16 cellular contexts compared by ENCODE assay signal in genomic region chr19:5926641-5927438, GRCh38. TPM values are rescaled to one million over a fixed set of nuclear protein-coding genes. Genes with fewer than 3 reads are reported as not detected.
DNase-seq lines count a peak whose midpoint lies in the region; ATAC-seq, FAIRE-seq and TF ChIP-seq lines count a peak whose summit lies in the region.
"Had no signal": no experiment of that assay in that cellular context is flagged by ENCODE, and none has a peak within 500 bp of the region (broad histone marks: within the 10 kb centered on the region; RNA-seq: fewer than 3 reads in every experiment).

No MANE protein-coding gene starts in this region.

- no peak for FAIRE-seq in HTR-8/SVneo (lab: Jason Lieb, UNC)
- FAIRE-seq: G401.6 had no signal

- H3K36me3 ChIP-seq in upper lobe of left lung = peaks cover 48 to 100% (median 96%) of the 10 kb centered on the region in 4 donors

- peaks cover 0 to 4% (median 2%) of the 10 kb centered on the region in 4 donors for H3K4me1 ChIP-seq in upper lobe of left lung

- TF ChIP-seq POLR2A in upper lobe of left lung (IDR thresholded peaks at IDR 0.05) = no peak

- H3K27me3 ChIP-seq in upper lobe of left lung = no peaks in the 10 kb centered on the region

- POLR2A ChIA-PET in RWPE1 (lab: Yijun Ruan, JAX; ENCODE audit: low non-redundant PET) = no interaction called here

- H3K9me3 ChIP-seq in upper lobe of left lung = no peaks in the 10 kb centered on the region

- CTCF ChIA-PET in RWPE1 (lab: Yijun Ruan, JAX) = no interaction called here

- 73 to 93% methylated on average over 14 of the region's 14 CpGs for WGBS in upper lobe of left lung, 2 donors

- no peak overlapping the region for H3K4me3 ChIP-seq in upper lobe of left lung

- TF ChIP-seq CTCF in RWPE1 (conservative IDR thresholded peaks at IDR 0.05; ENCODE audit: low read depth) = no peak
- TF ChIP-seq CTCF in upper lobe of left lung (IDR thresholded peaks at IDR 0.05) = no peak

- ATAC-seq in upper lobe of left lung (ENCODE audit: low FRiP score in 2 of 2) = peak in 1 of 2 donors; percentile 88
- no peak for ATAC-seq in GM19023 (IDR thresholded peaks at IDR 0.05; ENCODE audit: unreplicated experiment)
- ATAC-seq: WTC11 had no signal

- TF ChIP-seq EP300 in upper lobe of left lung (IDR thresholded peaks at IDR 0.05) = no peak

- DNase-seq in RWPE1 (ENCODE audit: low spot score) (no peak), fibroblast of peridontal ligament (ENCODE audit: extremely low read depth) (peak; percentile 99), myocyte (ENCODE audit: low read depth) (peak; percentile 92), upper lobe of left lung (no peak), HTR-8/SVneo (ENCODE audit: insufficient read length, low spot score) (no peak), iPS-NIHi11 (ENCODE audit: low spot score) (no peak), SW 1271 (lab: John Stamatoyannopoulos, UW) (no peak)
- DNase-seq: effector CD4-positive, alpha-beta T cell; NCI-H1092; OCI-M1; stimulated activated CD4-positive, alpha-beta T cell treated with anti-CD3 and anti-CD28 coated beads, Interleukin-12 subunit alpha, Interleukin-12 subunit beta, amount 100 ng/mL, for 4 hours had no signal

- peak overlapping the region; percentile 5; the same call in 1 of the 2 replicates for H3K27ac ChIP-seq in RWPE1
- H3K27ac ChIP-seq in upper lobe of left lung = peak overlapping the region in 3 of 4 donors; percentile 1 to 35 (median 8)

RNA-seq across cellular contexts. Expression of gene CAPS, which starts 12.8 kb away (rescaled TPM):
- total RNA-seq in myocyte (2.8 and 4.1 TPM in 2 replicates), upper lobe of left lung (100 to 1,000 TPM in 4 of 6 donors, 10 to 100 TPM in 2; 20.6 to 414 (median 115) TPM)
- polyA plus RNA-seq in myocyte (2012) = 6.1 TPM

RNA-seq across cellular contexts. Expression of gene VMAC, which starts 22.2 kb away (rescaled TPM):
- total RNA-seq in myocyte = 3.1 and 5.6 TPM in 2 replicates
- 3.3 TPM for polyA plus RNA-seq in myocyte (2012)
- 10 to 100 TPM in 3 of 6 donors, 1 to 10 TPM in 3; 4.1 to 38.8 (median 9.3) TPM for total RNA-seq in upper lobe of left lung

RNA-seq across cellular contexts. Expression of gene NDUFA11, which starts 23.2 kb away (rescaled TPM):
- total RNA-seq in myocyte = 133 and 149 TPM in 2 replicates
- polyA plus RNA-seq in myocyte (2012) = 418 TPM
- 100 to 1,000 TPM in 4 of 6 donors, 10 to 100 TPM in 2; 87.3 to 238 (median 157) TPM for total RNA-seq in upper lobe of left lung

RNA-seq across cellular contexts. Expression of gene RANBP3, which starts 51.1 kb away (rescaled TPM):
- total RNA-seq in myocyte (50.3 and 64.0 TPM in 2 replicates), upper lobe of left lung (100 to 1,000 TPM in 1 of 6 donors, 10 to 100 TPM in 5; 64.4 to 116 (median 68.5) TPM)
- polyA plus RNA-seq in myocyte (2012) = 53.3 TPM

RNA-seq across cellular contexts. Expression of gene FUT5, which starts 56.5 kb away (rescaled TPM):
- total RNA-seq in myocyte = not detected in 2 replicates
- 0.04 TPM for polyA plus RNA-seq in myocyte (2012)
- not detected for total RNA-seq in upper lobe of left lung
- total RNA-seq: activated T-helper 2 cell treated with anti-CD3 and anti-CD28 coated beads, Interferon-gamma antibody, Interleukin-2, Interleukin-4, amounts not matched to agents 10 μg/mL and 5 μg/mL and 100 μg/mL, durations not matched to agents 14 hours and 24 hours and 36 hours; kidney epithelial cell had no signal

Comparison
In these comparisons a context has a peak if more than half of its experiments do, and no peak if none do; other contexts are left out.
1. DNase-seq: peak in fibroblast of peridontal ligament (single experiment) and myocyte (single experiment); none in RWPE1 (single experiment), upper lobe of left lung (0 of 2), HTR-8/SVneo (single experiment), iPS-NIHi11 (single experiment) and SW 1271 (0 of 2).